ENCODE assay signal across 8 cellular contexts in genomic region chr7:151876899-151877777, GRCh38. TPM values are rescaled to one million over a fixed set of nuclear protein-coding genes. Genes with fewer than 3 reads are reported as not detected.
DNase-seq lines count a peak whose midpoint lies in the region; ATAC-seq and TF ChIP-seq lines count a peak whose summit lies in the region.

Gene PRKAG2, minus strand, starts transcription at chr7:151877115. Its CDS starts 495 bp downstream, at chr7:151876620.

- H3K27me3 Mint-ChIP-seq in activated naive CD8-positive, alpha-beta T cell treated with anti-CD3 and anti-CD28 coated beads, Interleukin-2, amount 10 ng/mL, durations not matched to agents 7 days and 5 days, result peaks cover 1% of the 10 kb centered on the region

- H3K27ac ChIP-seq in SK-N-MC (peak within 1 kb of the TSS; percentile 35), heart right ventricle (peak within 1 kb of the TSS; percentile 80 to 97 (median 95)), psoas muscle (peak within 1 kb of the TSS; percentile 82), upper lobe of right lung (peak within 1 kb of the TSS; percentile 95)

- peak within 1 kb of the TSS; percentile 53 for H3K9ac ChIP-seq in SK-N-MC (ENCODE audit: insufficient read length)

- H3K9me3 Mint-ChIP-seq in activated naive CD8-positive, alpha-beta T cell treated with anti-CD3 and anti-CD28 coated beads, Interleukin-2, amount 10 ng/mL, durations not matched to agents 7 days and 5 days, result no peaks in the 10 kb centered on the region

- H3K36me3 Mint-ChIP-seq in activated naive CD8-positive, alpha-beta T cell treated with anti-CD3 and anti-CD28 coated beads, Interleukin-2, amount 10 ng/mL, durations not matched to agents 7 days and 5 days, result no peaks in the 10 kb centered on the region

- H3K4me3 Mint-ChIP-seq in activated naive CD8-positive, alpha-beta T cell treated with anti-CD3 and anti-CD28 coated beads, Interleukin-2, amount 10 ng/mL, durations not matched to agents 7 days and 5 days, result peak within 1 kb of the TSS; percentile 93

- no peak for TF ChIP-seq CTCF in BE2C (IDR thresholded peaks at IDR 0.05; ENCODE audit: low read depth, low read length)
- TF ChIP-seq CTCF in heart right ventricle (IDR thresholded peaks at IDR 0.05), result peak in 3 of 9 donors; percentile 19 to 27 (median 23)
- no peak for TF ChIP-seq CTCF in psoas muscle (IDR thresholded peaks at IDR 0.05)
- no peak for TF ChIP-seq CTCF in upper lobe of right lung (IDR thresholded peaks at IDR 0.05)

- no peaks in the 10 kb centered on the region for H3K36me3 ChIP-seq in BE2C
- no peaks in the 10 kb centered on the region for H3K36me3 ChIP-seq in SK-N-MC (ENCODE audit: insufficient read depth, low read length)
- H3K36me3 ChIP-seq in heart right ventricle, result no peaks in the 10 kb centered on the region
- H3K36me3 ChIP-seq in psoas muscle (ENCODE audit: insufficient read depth in 1 of 2, low read depth in 1 of 2), result no peaks in the 10 kb centered on the region
- H3K36me3 ChIP-seq in upper lobe of right lung, result no peaks in the 10 kb centered on the region

- H3K27me3 ChIP-seq in BE2C (peaks cover 7% of the 10 kb centered on the region; the same call in 1 of the 2 replicates), heart right ventricle (peaks cover 0 to 10% (median 8%) of the 10 kb centered on the region in 7 donors), psoas muscle (ENCODE audit: insufficient read depth in 3 of 3, low read length in 2 of 3) (no peaks in the 10 kb centered on the region), upper lobe of right lung (no peaks in the 10 kb centered on the region)

- H3K4me1 ChIP-seq in BE2C (no peaks in the 10 kb centered on the region), heart right ventricle (peaks cover 0 to 34% (median 21%) of the 10 kb centered on the region in 9 donors), psoas muscle (peaks cover 3% of the 10 kb centered on the region), upper lobe of right lung (peaks cover 13% of the 10 kb centered on the region)

- H3K4me1 Mint-ChIP-seq in activated naive CD8-positive, alpha-beta T cell treated with anti-CD3 and anti-CD28 coated beads, Interleukin-2, amount 10 ng/mL, durations not matched to agents 7 days and 5 days, result peaks cover 5% of the 10 kb centered on the region

- H3K4me3 ChIP-seq in BE2C (ENCODE audit: low read depth, low read length), result peak within 1 kb of the TSS; percentile 74
- peak within 1 kb of the TSS; percentile 85 for H3K4me3 ChIP-seq in SK-N-MC
- peak within 1 kb of the TSS; percentile 33 to 95 (median 80) for H3K4me3 ChIP-seq in heart right ventricle
- H3K4me3 ChIP-seq in psoas muscle, result peak within 1 kb of the TSS; percentile 86
- peak within 1 kb of the TSS; percentile 91 for H3K4me3 ChIP-seq in upper lobe of right lung

- DNase-seq in BE2C (peak; percentile 70), HUDEP-2 (lab: John Stamatoyannopoulos, UW; ENCODE audit: unreplicated experiment in 76 of 76) (peak in 46 of 76 experiments; percentile 5 to 62 (median 30)), SK-N-MC (ENCODE audit: low read depth, low spot score) (no peak), heart right ventricle (peak; percentile 59 to 73), psoas muscle (peak; percentile 74 to 87), upper lobe of right lung (peak; percentile 90)
- DNase-seq in activated naive CD8-positive, alpha-beta T cell treated with anti-CD3 and anti-CD28 coated beads, Interleukin-2, amount 10 ng/mL, durations not matched to agents 7 days and 5 days, result peak; percentile 77

- POLR2A ChIA-PET in activated naive CD8-positive, alpha-beta T cell treated with anti-CD3 and anti-CD28 coated beads, Interleukin-2, amount 10 ng/mL, durations not matched to agents 7 days and 5 days (lab: Charles Lee), result interaction anchor here (0.6 to 2.5 kb wide), 9 partner anchors 13 to 267 kb away, joined by 3 to 14 read pairs (median 3); no protein-coding TSS in a partner anchor

- ATAC-seq in GM19372 (IDR thresholded peaks at IDR 0.05; ENCODE audit: low read depth, unreplicated experiment) (peak; percentile 60), heart right ventricle (peak; percentile 36 to 62 (median 52)), psoas muscle (peak; percentile 45 to 70 (median 58)), upper lobe of right lung (peak; percentile 68)
- ATAC-seq in activated naive CD8-positive, alpha-beta T cell treated with anti-CD3 and anti-CD28 coated beads, Interleukin-2, amount 10 ng/mL, durations not matched to agents 7 days and 5 days (ENCODE audit: low read depth), result peak; percentile 65

- peak within 1 kb of the TSS; percentile 85 for H3K27ac Mint-ChIP-seq in activated naive CD8-positive, alpha-beta T cell treated with anti-CD3 and anti-CD28 coated beads, Interleukin-2, amount 10 ng/mL, durations not matched to agents 7 days and 5 days

- intact Hi-C loops in heart right ventricle (cut with DNase I) (loop anchor here in 4 of 10 donors (5.0 to 10.0 kb wide), 4 partner anchors 50 to 150 kb away; partner anchors contain the start of gene GALNT11 (in 1 of the 4)), psoas muscle (cut with DNase I) (loop anchor here in 1 of 2 donors (5.0 to 10.0 kb wide), 2 partner anchors 80 to 268 kb away; no protein-coding TSS in a partner anchor), upper lobe of right lung (cut with DNase I) (no loop called here)

- WGBS in heart right ventricle, 2 donors, result 0 to 1% methylated on average over 86 to 95 of the region's 95 CpGs
- WGBS in psoas muscle, 3 donors, result 0% methylated on average over 48 to 95 of the region's 95 CpGs

- H3K9me3 ChIP-seq in BE2C (no peaks in the 10 kb centered on the region), SK-N-MC (ENCODE audit: low read depth, low read length) (no peaks in the 10 kb centered on the region), heart right ventricle (no peaks in the 10 kb centered on the region), psoas muscle (no peaks in the 10 kb centered on the region), upper lobe of right lung (no peaks in the 10 kb centered on the region)

RNA-seq across cellular contexts. Expression of gene PRKAG2, which starts in this region (rescaled TPM):
- 2.4 TPM for polyA plus RNA-seq in BE2C (2012; ENCODE audit: insufficient read depth, insufficient read length, low read depth)
- 10 to 100 TPM; 29.0 to 38.9 TPM for total RNA-seq in activated naive CD8-positive, alpha-beta T cell treated with anti-CD3 and anti-CD28 coated beads, Interleukin-2, amount 10 ng/mL, durations not matched to agents 7 days and 5 days
- 100 to 1,000 TPM; 101 to 156 (median 121) TPM for total RNA-seq in heart right ventricle
- 10 to 100 TPM; 52.4 to 68.0 TPM for polyA plus RNA-seq in heart right ventricle
- total RNA-seq in psoas muscle, result 10 to 100 TPM in 3 of 4 donors, 1 to 10 TPM in 1; 9.3 to 31.5 (median 15.5) TPM
- polyA plus RNA-seq in psoas muscle, result 100 to 1,000 TPM in 1 of 3 donors, 10 to 100 TPM in 2; 10.9 to 143 (median 31.7) TPM
- total RNA-seq in upper lobe of right lung, result 35.6 TPM

Comparison
In these comparisons a context has a peak if more than half of its experiments do, and no peak if none do; other contexts are left out.
1. H3K27ac ChIP-seq: peak in every context shown above with its lines; median percentile 95 in heart right ventricle; 95 in upper lobe of right lung; 82 in psoas muscle; 35 in SK-N-MC.